1 cellular context compared by ENCODE assay signal in the genomic region with DNA sequence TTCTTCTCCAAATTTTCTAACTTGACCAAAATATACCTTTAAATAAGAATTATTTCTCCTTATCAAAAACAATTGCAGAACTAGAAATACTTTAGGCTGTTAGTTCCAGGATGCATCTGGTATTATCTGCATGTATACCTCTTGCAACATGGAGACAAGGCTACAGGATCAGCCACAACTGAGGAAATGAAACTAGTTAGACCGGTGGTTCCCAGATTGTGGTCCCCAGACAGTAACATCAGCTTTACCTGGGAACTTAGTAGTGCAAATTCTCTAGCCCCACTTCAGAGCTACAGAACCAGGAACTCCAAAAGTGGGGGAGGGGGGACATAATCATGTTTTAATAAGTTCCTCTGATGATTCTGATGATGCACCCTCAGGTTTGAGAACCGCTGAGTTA.
TF ChIP-seq lines count a peak whose summit lies in the region.

No MANE protein-coding gene starts in this region.

TF ChIP-seq in GM12878, 131 proteins besides CTCF, POLR2A, EP300 and RAD21 (continued from another document):
- TF ChIP-seq ZNF592 (IDR thresholded peaks at IDR 0.05) (no peak), DPF2 (IDR thresholded peaks at IDR 0.05) (no peak), RELB (IDR thresholded peaks at IDR 0.05; ENCODE audit: low read depth) (0 out of 2 replicates have a peak, but pooled peaks have one; percentile 29), ATF7 (IDR thresholded peaks at IDR 0.05; ENCODE audit: low read depth) (no peak), KDM1A (IDR thresholded peaks at IDR 0.05; ENCODE audit: borderline replicate concordance) (no peak), IKZF2 (IDR thresholded peaks at IDR 0.05) (peak in 1 of 2 experiments; percentile 22; a peak in 1 of 4 replicates), CREM (IDR thresholded peaks at IDR 0.05; ENCODE audit: low read depth) (no peak), RUNX3 (IDR thresholded peaks at IDR 0.05; ENCODE audit: low read length) (peak; percentile 52), ESRRA (IDR thresholded peaks at IDR 0.05; ENCODE audit: low read length) (no peak), CEBPB (IDR thresholded peaks at IDR 0.05; ENCODE audit: borderline replicate concordance in 1 of 2, low read depth in 2 of 2, low read length in 2 of 2) (no peak), SIX5 (IDR thresholded peaks at IDR 0.05; ENCODE audit: low read depth, low read length, severe bottlenecking) (no peak), ZNF24 (IDR thresholded peaks at IDR 0.05) (no peak), SRF (IDR thresholded peaks at IDR 0.05; ENCODE audit: low read depth in 2 of 2, low read length in 2 of 2) (no peak), RFX5 (IDR thresholded peaks at IDR 0.05; ENCODE audit: low read depth, low read length) (no peak), NFYA (IDR thresholded peaks at IDR 0.05; ENCODE audit: borderline replicate concordance, low read depth, low read length) (no peak), SP1 (IDR thresholded peaks at IDR 0.05; ENCODE audit: low read depth, low read length) (no peak), HDGF (IDR thresholded peaks at IDR 0.05) (no peak), IRF4 (IDR thresholded peaks at IDR 0.05; ENCODE audit: low read depth, low read length) (no peak), YBX1 (IDR thresholded peaks at IDR 0.05) (no peak), IKZF1 (conservative IDR thresholded peaks at IDR 0.05) (0 out of 2 replicates have a peak, but pooled peaks have one; percentile 19), MEF2B (IDR thresholded peaks at IDR 0.05; ENCODE audit: partially characterized antibody, poor library complexity, severe bottlenecking) (peak; percentile 36), SREBF1 (IDR thresholded peaks at IDR 0.05; ENCODE audit: low read length) (no peak)
- TF ChIP-seq, protein P1, sequence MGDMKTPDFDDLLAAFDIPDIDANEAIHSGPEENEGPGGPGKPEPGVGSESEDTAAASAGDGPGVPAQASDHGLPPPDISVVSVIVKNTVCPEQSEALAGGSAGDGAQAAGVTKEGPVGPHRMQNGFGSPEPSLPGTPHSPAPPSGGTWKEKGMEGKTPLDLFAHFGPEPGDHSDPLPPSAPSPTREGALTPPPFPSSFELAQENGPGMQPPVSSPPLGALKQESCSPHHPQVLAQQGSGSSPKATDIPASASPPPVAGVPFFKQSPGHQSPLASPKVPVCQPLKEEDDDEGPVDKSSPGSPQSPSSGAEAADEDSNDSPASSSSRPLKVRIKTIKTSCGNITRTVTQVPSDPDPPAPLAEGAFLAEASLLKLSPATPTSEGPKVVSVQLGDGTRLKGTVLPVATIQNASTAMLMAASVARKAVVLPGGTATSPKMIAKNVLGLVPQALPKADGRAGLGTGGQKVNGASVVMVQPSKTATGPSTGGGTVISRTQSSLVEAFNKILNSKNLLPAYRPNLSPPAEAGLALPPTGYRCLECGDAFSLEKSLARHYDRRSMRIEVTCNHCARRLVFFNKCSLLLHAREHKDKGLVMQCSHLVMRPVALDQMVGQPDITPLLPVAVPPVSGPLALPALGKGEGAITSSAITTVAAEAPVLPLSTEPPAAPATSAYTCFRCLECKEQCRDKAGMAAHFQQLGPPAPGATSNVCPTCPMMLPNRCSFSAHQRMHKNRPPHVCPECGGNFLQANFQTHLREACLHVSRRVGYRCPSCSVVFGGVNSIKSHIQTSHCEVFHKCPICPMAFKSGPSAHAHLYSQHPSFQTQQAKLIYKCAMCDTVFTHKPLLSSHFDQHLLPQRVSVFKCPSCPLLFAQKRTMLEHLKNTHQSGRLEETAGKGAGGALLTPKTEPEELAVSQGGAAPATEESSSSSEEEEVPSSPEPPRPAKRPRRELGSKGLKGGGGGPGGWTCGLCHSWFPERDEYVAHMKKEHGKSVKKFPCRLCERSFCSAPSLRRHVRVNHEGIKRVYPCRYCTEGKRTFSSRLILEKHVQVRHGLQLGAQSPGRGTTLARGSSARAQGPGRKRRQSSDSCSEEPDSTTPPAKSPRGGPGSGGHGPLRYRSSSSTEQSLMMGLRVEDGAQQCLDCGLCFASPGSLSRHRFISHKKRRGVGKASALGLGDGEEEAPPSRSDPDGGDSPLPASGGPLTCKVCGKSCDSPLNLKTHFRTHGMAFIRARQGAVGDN (IDR thresholded peaks at IDR 0.05) = no peak
